8 cellular contexts compared by ENCODE assay signal in the genomic region with DNA sequence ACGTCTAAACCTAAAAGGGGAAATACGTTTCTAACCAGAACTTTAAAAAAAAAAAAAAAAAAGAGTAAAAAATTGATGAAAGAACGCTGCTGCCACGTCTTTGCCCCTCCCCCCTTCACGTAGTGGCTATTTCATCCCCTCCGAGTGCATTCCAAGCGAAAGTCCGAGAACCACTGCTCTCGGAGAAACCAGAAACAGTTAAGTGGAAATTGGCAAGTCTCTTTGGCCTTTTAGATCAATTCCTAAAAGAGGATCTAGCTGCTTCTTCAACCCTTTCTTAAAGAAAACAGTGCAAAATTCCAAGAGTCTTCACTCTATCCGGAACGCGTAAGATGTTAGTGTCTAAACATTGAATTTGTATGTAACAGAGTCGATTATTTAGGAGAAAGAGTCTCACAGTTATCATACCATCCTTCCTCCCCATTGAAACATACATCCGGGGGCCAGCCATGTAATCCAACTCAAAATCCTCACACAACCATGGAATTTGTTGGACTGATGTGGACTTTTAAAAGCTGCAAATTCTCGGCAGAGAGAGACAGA. TPM values are rescaled to one million over a fixed set of nuclear protein-coding genes. Genes with fewer than 3 reads are reported as not detected.
DNase-seq lines count a peak whose midpoint lies in the region; ATAC-seq and TF ChIP-seq lines count a peak whose summit lies in the region.

No MANE protein-coding gene starts in this region.

- peaks cover 53% of the 10 kb centered on the region for H3K79me2 ChIP-seq in ACC112 (ENCODE audit: control insufficient read depth, insufficient read depth, low read length, unreplicated experiment)

- H3K27me3 ChIP-seq in ACC112 (ENCODE audit: insufficient read depth, low read length) (no peaks in the 10 kb centered on the region), gastroesophageal sphincter (no peaks in the 10 kb centered on the region), neutrophil (no peaks in the 10 kb centered on the region)

- no peak for TF ChIP-seq POLR2A in gastroesophageal sphincter (IDR thresholded peaks at IDR 0.05)

- WGBS in gastroesophageal sphincter (ENCODE audit: low coverage in 1 of 2), 2 donors, result 0 to 1% methylated on average over 13 to 15 of the region's 15 CpGs

- H3K4me1 ChIP-seq in ACC112 (ENCODE audit: control insufficient read depth, insufficient read depth, low read length, unreplicated experiment), result peaks cover 16% of the 10 kb centered on the region
- peaks cover 0 to 43% (median 10%) of the 10 kb centered on the region in 3 donors for H3K4me1 ChIP-seq in gastroesophageal sphincter
- H3K4me1 ChIP-seq in neutrophil (ENCODE audit: control insufficient read depth in 1 of 2, insufficient read depth in 1 of 2, low read depth in 1 of 2, low read length in 1 of 2), result peaks cover 15 to 29% of the 10 kb centered on the region in 2 experiments

- H3K9me3 ChIP-seq in gastroesophageal sphincter (no peaks in the 10 kb centered on the region), neutrophil (no peaks in the 10 kb centered on the region)

- TF ChIP-seq CTCF in gastroesophageal sphincter (IDR thresholded peaks at IDR 0.05), result no peak
- TF ChIP-seq CTCF in neutrophil (IDR thresholded peaks at IDR 0.05), result no peak

- peak; percentile 0 for ATAC-seq in GM21515 (IDR thresholded peaks at IDR 0.05; ENCODE audit: unreplicated experiment)
- ATAC-seq in gastroesophageal sphincter, result no peak
- no peak for ATAC-seq in GM21737 (IDR thresholded peaks at IDR 0.05; ENCODE audit: unreplicated experiment)
- no peak for ATAC-seq in GM18519 (IDR thresholded peaks at IDR 0.05; ENCODE audit: low FRiP score, unreplicated experiment)

- H3K4me1 Mint-ChIP-seq in activated naive CD4-positive, alpha-beta T cell treated with anti-CD3 and anti-CD28 coated beads for 36 hours (ENCODE audit: low read depth), result peaks cover 33% of the 10 kb centered on the region

- no peaks in the 10 kb centered on the region for H3K9me3 Mint-ChIP-seq in activated naive CD4-positive, alpha-beta T cell treated with anti-CD3 and anti-CD28 coated beads for 36 hours

- no peak for TF ChIP-seq EP300 in gastroesophageal sphincter (IDR thresholded peaks at IDR 0.05)

- peak overlapping the region; percentile 85 for H3K27ac ChIP-seq in ACC112 (ENCODE audit: low read depth, low read length)
- H3K27ac ChIP-seq in gastroesophageal sphincter, result peak overlapping the region; percentile 81 to 98 (median 98)
- H3K27ac ChIP-seq in neutrophil, result peak overlapping the region; percentile 87

- peak overlapping the region; percentile 93 for H3K27ac Mint-ChIP-seq in activated naive CD4-positive, alpha-beta T cell treated with anti-CD3 and anti-CD28 coated beads for 36 hours

- H3K4me3 ChIP-seq in ACC112 (ENCODE audit: low read depth, low read length), result peak overlapping the region; percentile 94
- peak overlapping the region; percentile 66 to 88 for H3K4me3 ChIP-seq in gastroesophageal sphincter
- H3K4me3 ChIP-seq in neutrophil (ENCODE audit: low read depth in 1 of 2, low read length in 1 of 2), result peak overlapping the region; percentile 72 to 75

- DNase-seq in OCI-M1 (lab: John Stamatoyannopoulos, UW), result peak; percentile 92
- DNase-seq in activated naive CD4-positive, alpha-beta T cell treated with anti-CD3 and anti-CD28 coated beads for 36 hours, result peak; percentile 42

- H3K4me3 Mint-ChIP-seq in activated naive CD4-positive, alpha-beta T cell treated with anti-CD3 and anti-CD28 coated beads for 36 hours, result peak overlapping the region; percentile 83

- no peaks in the 10 kb centered on the region for H3K36me3 Mint-ChIP-seq in activated naive CD4-positive, alpha-beta T cell treated with anti-CD3 and anti-CD28 coated beads for 36 hours (ENCODE audit: low read depth)

- CTCF ChIA-PET in activated naive CD4-positive, alpha-beta T cell treated with anti-CD3 and anti-CD28 coated beads for 36 hours (lab: Charles Lee), result interaction anchor here (0.7 to 2.5 kb wide), 4 partner anchors 14 to 174 kb away, joined by 3 to 10 read pairs (median 6); a partner anchor contains a TSS

- intact Hi-C loops in activated naive CD4-positive, alpha-beta T cell treated with anti-CD3 and anti-CD28 coated beads for 36 hours (cut with micrococcal nuclease), result loop anchor here (1.0 to 5.0 kb wide), 7 partner anchors 64 to 1732 kb away; a partner anchor contains a TSS

- no peaks in the 10 kb centered on the region for H3K27me3 Mint-ChIP-seq in activated naive CD4-positive, alpha-beta T cell treated with anti-CD3 and anti-CD28 coated beads for 36 hours (ENCODE audit: low read depth)

- H3K36me3 ChIP-seq in ACC112 (ENCODE audit: insufficient read depth, low read length) (no peaks in the 10 kb centered on the region), gastroesophageal sphincter (no peaks in the 10 kb centered on the region), neutrophil (peaks cover 4% of the 10 kb centered on the region)

- no peak overlapping the region for H2AFZ ChIP-seq in ACC112 (ENCODE audit: low read length, unreplicated experiment)

RNA-seq across cellular contexts. Expression of a gene that starts 1.1 kb away (rescaled TPM):
- total RNA-seq in activated naive CD4-positive, alpha-beta T cell treated with anti-CD3 and anti-CD28 coated beads for 36 hours, result 10 to 100 TPM; 15.3 to 15.9 TPM
- total RNA-seq in gastroesophageal sphincter, result 10 to 100 TPM; 23.3 to 36.2 (median 30.4) TPM

RNA-seq across cellular contexts. Expression of a gene that starts 14.7 kb away (rescaled TPM):
- total RNA-seq in activated naive CD4-positive, alpha-beta T cell treated with anti-CD3 and anti-CD28 coated beads for 36 hours, result under 1 TPM; 0.72 to 0.83 TPM
- total RNA-seq in gastroesophageal sphincter, result 1 to 10 TPM; 1.1 to 4.6 (median 3.9) TPM
